ENCODE assay signal across 10 cellular contexts in the genomic region with DNA sequence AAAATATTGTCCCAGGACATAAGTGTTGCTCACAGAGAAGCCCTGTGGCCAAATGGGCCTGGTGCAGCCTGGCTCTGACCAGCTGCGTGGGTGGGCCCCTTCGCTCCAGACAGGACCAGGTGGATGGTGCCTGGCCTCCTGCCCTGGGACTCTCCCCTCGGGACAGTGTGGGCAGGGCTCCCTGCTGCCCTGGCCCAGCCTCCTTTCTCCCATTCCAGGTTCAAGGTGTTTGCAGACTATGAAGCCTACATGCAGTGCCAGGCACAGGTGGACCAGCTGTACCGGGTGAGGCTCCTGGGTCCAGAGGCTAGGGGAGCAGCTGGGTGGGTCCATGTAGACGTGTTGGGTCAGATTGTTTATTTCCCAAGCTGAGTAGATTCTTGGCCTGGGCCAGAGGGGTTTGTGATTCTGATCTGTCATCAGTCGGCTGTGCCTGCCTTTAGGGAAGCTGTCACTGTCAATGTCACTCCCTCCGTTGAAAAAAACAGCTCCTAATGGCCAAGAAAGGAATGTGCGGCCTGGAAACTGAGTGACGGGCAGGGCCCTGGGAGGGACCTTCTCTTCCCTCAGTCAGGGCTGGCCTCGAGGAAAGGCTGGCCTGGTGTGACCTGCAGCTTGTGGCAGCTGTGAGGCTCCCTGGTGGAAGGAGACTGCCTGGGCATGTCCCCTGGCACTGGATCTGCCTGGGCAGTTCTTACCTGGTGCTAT. TPM values are rescaled to one million over a fixed set of nuclear protein-coding genes. Genes with fewer than 3 reads are reported as not detected.
A peak's percentile ranks its signal among the peaks of the same experiment; 100 is the strongest.
DNase-seq lines count a peak whose midpoint lies in the region; ATAC-seq, FAIRE-seq and TF ChIP-seq lines count a peak whose summit lies in the region.
"Had no signal": no experiment of that assay in that cellular context is flagged by ENCODE, and none has a peak within 500 bp of the region (broad histone marks: within the 10 kb centered on the region; RNA-seq: fewer than 3 reads in every experiment).

No MANE protein-coding gene starts in this region.

- H3K4me1 ChIP-seq in kidney (ENCODE audit: control insufficient read depth in 1 of 2, insufficient read depth in 1 of 2, low read depth in 1 of 2, low read length in 2 of 2) = peaks cover 5 to 15% of the 10 kb centered on the region in 2 donors
- H3K4me1 ChIP-seq in ovary (ENCODE audit: insufficient read depth) = no peaks in the 10 kb centered on the region

- H3K27ac Mint-ChIP-seq in HFFc6 = peak overlapping the region; percentile 43; the same call in 1 of the 2 replicates

- no peaks in the 10 kb centered on the region for H3K9me3 ChIP-seq in kidney (ENCODE audit: control insufficient read depth in 1 of 2, low read length in 2 of 2)
- H3K9me3 ChIP-seq in ovary = no peaks in the 10 kb centered on the region

- H3K27me3 ChIP-seq in brain microvascular endothelial cell (replicated peaks) (no peaks in the 10 kb centered on the region), ovary (no peaks in the 10 kb centered on the region)

- TF ChIP-seq CTCF in HFFc6 (IDR thresholded peaks at IDR 0.05) (no peak), brain microvascular endothelial cell (IDR thresholded peaks at IDR 0.05; ENCODE audit: low read depth, low read length, missing control alignments) (peak; percentile 17), kidney (IDR thresholded peaks at IDR 0.05; ENCODE audit: borderline replicate concordance, extremely low read depth, insufficient read depth) (no peak), omental fat pad (IDR thresholded peaks at IDR 0.05) (no peak), ovary (IDR thresholded peaks at IDR 0.05) (no peak)

- H3K27ac ChIP-seq in brain microvascular endothelial cell = no peak overlapping the region
- peak overlapping the region; percentile 14 to 39 for H3K27ac ChIP-seq in kidney (ENCODE audit: low read depth in 2 of 2, low read length in 2 of 2)
- H3K27ac ChIP-seq in substantia nigra (ENCODE audit: low read depth, low read length, poor library complexity, severe bottlenecking) = peak overlapping the region; percentile 54
- no peak overlapping the region for H3K27ac ChIP-seq in ovary

- no peaks in the 10 kb centered on the region for H3K9me3 Mint-ChIP-seq in HFFc6

- FAIRE-seq in kidney (lab: Jason Lieb, UNC) = no peak

- TF ChIP-seq POLR2A in ovary (IDR thresholded peaks at IDR 0.05) = no peak

- no peak for ATAC-seq in omental fat pad (ENCODE audit: low FRiP score)

- WGBS in ovary, 3 donors = 58 to 62% (median 60%) methylated on average over 10 of the region's 10 CpGs

- DNase-seq in HFFc6 (no peak), brain microvascular endothelial cell (no peak), kidney (no peak), substantia nigra (lab: John Stamatoyannopoulos, UW) (peak in 3 of 49 donors; percentile 29 to 49 (median 31)), omental fat pad (ENCODE audit: low spot score) (no peak), HUDEP-2 (lab: John Stamatoyannopoulos, UW; ENCODE audit: unreplicated experiment in 76 of 76) (no peak), ovary (no peak), SIG-M5 treated with dmso at 0.1 percent for 504 hours (lab: John Stamatoyannopoulos, UW; ENCODE audit: unreplicated experiment) (no peak)
- DNase-seq: cortex of kidney; stimulated activated CD4-positive, alpha-beta T cell treated with anti-CD3 and anti-CD28 coated beads, Interleukin-4, amount 100 ng/mL, for 4 hours had no signal

- H3K9ac ChIP-seq in kidney (ENCODE audit: low read length in 2 of 2) = no peak overlapping the region

- no peak overlapping the region for H3K4me3 Mint-ChIP-seq in HFFc6

- TF ChIP-seq EP300 in ovary (IDR thresholded peaks at IDR 0.05) = no peak

- H3K27me3 Mint-ChIP-seq in HFFc6 (ENCODE audit: insufficient read depth) = peaks cover 11% of the 10 kb centered on the region

- in situ Hi-C loops in brain microvascular endothelial cell (cut with HindIII; ENCODE audit: low pct_ligation_motif_present, low sequenced_read_pairs) = no loop called here

- H3K36me3 Mint-ChIP-seq in HFFc6 (ENCODE audit: low read depth) = 0 out of 2 replicates have a peak, but pooled peaks cover 5% of the 10 kb centered on the region

- peaks cover 68% of the 10 kb centered on the region for H3K36me3 ChIP-seq in brain microvascular endothelial cell (replicated peaks)
- H3K36me3 ChIP-seq in kidney (ENCODE audit: control insufficient read depth in 1 of 2, insufficient read depth in 2 of 2, low read length in 2 of 2) = peaks cover 0 to 8% of the 10 kb centered on the region in 2 donors
- no peaks in the 10 kb centered on the region for H3K36me3 ChIP-seq in ovary

- intact Hi-C loops in kidney (cut with DNase I) = no loop called here
- intact Hi-C loops in ovary (cut with DNase I) = loop anchor here (5.0 to 10.0 kb wide), 3 partner anchors 97 to 301 kb away; a partner anchor contains a TSS

- H3K4me1 Mint-ChIP-seq in HFFc6 (ENCODE audit: low read depth) = peaks cover 16% of the 10 kb centered on the region

- H3K4me3 ChIP-seq in brain microvascular endothelial cell (ENCODE audit: low read depth, low read length) = no peak overlapping the region
- no peak overlapping the region for H3K4me3 ChIP-seq in kidney (ENCODE audit: low read length in 2 of 2)
- H3K4me3 ChIP-seq in ovary = no peak overlapping the region

RNA-seq across cellular contexts. Expression of a gene that starts 47.7 kb away (rescaled TPM):
- 10 to 100 TPM; 65.4 to 75.6 (median 70.2) TPM for total RNA-seq in HFFc6 (2021; fragmentation: NEBNext Ultra II Directional; extraction: Animal tissue kit (Norgen Biotek cat#: 25700))
- 176 TPM for total RNA-seq in kidney
- polyA plus RNA-seq in kidney (ENCODE audit: insufficient read depth, low read depth, low replicate concordance) = 50.9 TPM
- 10 to 100 TPM; 63.7 to 94.6 (median 82.4) TPM for total RNA-seq in omental fat pad
- 10 to 100 TPM; 24.2 to 54.2 (median 52.2) TPM for total RNA-seq in ovary
- polyA plus RNA-seq in ovary = 10 to 100 TPM; 23.1 to 27.3 TPM

Comparison
In these comparisons a context has a peak if more than half of its experiments do, and no peak if none do; other contexts are left out.
1. H3K27ac ChIP-seq: peak in kidney (2 of 2) and substantia nigra (single experiment); none in brain microvascular endothelial cell (single experiment) and ovary (0 of 2).